Comparison of ENCODE assay signal across 11 cellular contexts in genomic region chr3:183536238-183536880, GRCh38. TPM values are rescaled to one million over a fixed set of nuclear protein-coding genes. Genes with fewer than 3 reads are reported as not detected.
A peak's percentile ranks its signal among the peaks of the same experiment; 100 is the strongest.
DNase-seq lines count a peak whose midpoint lies in the region; ATAC-seq and TF ChIP-seq lines count a peak whose summit lies in the region.
"Had no signal": no experiment of that assay in that cellular context is flagged by ENCODE, and none has a peak within 500 bp of the region (broad histone marks: within the 10 kb centered on the region; RNA-seq: fewer than 3 reads in every experiment).

No MANE protein-coding gene starts in this region.

- ATAC-seq in GM18519 (IDR thresholded peaks at IDR 0.05; ENCODE audit: low FRiP score, unreplicated experiment) = peak; percentile 47
- peak; percentile 87 for ATAC-seq in GM21526 (IDR thresholded peaks at IDR 0.05; ENCODE audit: low FRiP score, unreplicated experiment)
- ATAC-seq in HG03354 (IDR thresholded peaks at IDR 0.05; ENCODE audit: poor library complexity, severe bottlenecking, unreplicated experiment) = peak; percentile 81
- no peak for ATAC-seq in omental fat pad (ENCODE audit: low FRiP score)

- H3K27me3 Mint-ChIP-seq in activated T-helper 1 cell treated with anti-CD3 and anti-CD28 coated beads, Interleukin-12 subunit alpha, Interleukin-12 subunit beta, Interleukin-2, Interleukin-4 antibody, amounts not matched to agents 30 ng/mL and 10 ng/mL and 1 ng/mL, durations not matched to agents 14 hours and 24 hours and 36 hours (ENCODE audit: insufficient read depth) = no peaks in the 10 kb centered on the region
- peaks cover 10% of the 10 kb centered on the region for H3K27me3 Mint-ChIP-seq in nephron progenitor cell (ENCODE audit: low read depth, poor library complexity)

- H3K27ac Mint-ChIP-seq in activated T-helper 1 cell treated with anti-CD3 and anti-CD28 coated beads, Interleukin-12 subunit alpha, Interleukin-12 subunit beta, Interleukin-2, Interleukin-4 antibody, amounts not matched to agents 30 ng/mL and 10 ng/mL and 1 ng/mL, durations not matched to agents 14 hours and 24 hours and 36 hours = no peak overlapping the region
- no peak overlapping the region for H3K27ac Mint-ChIP-seq in nephron progenitor cell

- peaks cover 62% of the 10 kb centered on the region for H3K4me1 Mint-ChIP-seq in activated T-helper 1 cell treated with anti-CD3 and anti-CD28 coated beads, Interleukin-12 subunit alpha, Interleukin-12 subunit beta, Interleukin-2, Interleukin-4 antibody, amounts not matched to agents 30 ng/mL and 10 ng/mL and 1 ng/mL, durations not matched to agents 14 hours and 24 hours and 36 hours (ENCODE audit: low read depth)
- H3K4me1 Mint-ChIP-seq in nephron progenitor cell = peaks cover 38% of the 10 kb centered on the region

- H3K36me3 Mint-ChIP-seq in activated T-helper 1 cell treated with anti-CD3 and anti-CD28 coated beads, Interleukin-12 subunit alpha, Interleukin-12 subunit beta, Interleukin-2, Interleukin-4 antibody, amounts not matched to agents 30 ng/mL and 10 ng/mL and 1 ng/mL, durations not matched to agents 14 hours and 24 hours and 36 hours (ENCODE audit: low read depth) = peaks cover 21% of the 10 kb centered on the region
- H3K36me3 Mint-ChIP-seq in nephron progenitor cell (ENCODE audit: low read depth) = no peaks in the 10 kb centered on the region

- TF ChIP-seq CTCF in nephron progenitor cell (IDR thresholded peaks at IDR 0.05) = no peak
- no peak for TF ChIP-seq CTCF in omental fat pad (IDR thresholded peaks at IDR 0.05)

- intact Hi-C loops in activated T-helper 1 cell treated with anti-CD3 and anti-CD28 coated beads, Interleukin-12 subunit alpha, Interleukin-12 subunit beta, Interleukin-2, Interleukin-4 antibody, amounts not matched to agents 30 ng/mL and 10 ng/mL and 1 ng/mL, durations not matched to agents 14 hours and 24 hours and 36 hours (cut with micrococcal nuclease) = no loop called here

- no peaks in the 10 kb centered on the region for H3K9me3 Mint-ChIP-seq in activated T-helper 1 cell treated with anti-CD3 and anti-CD28 coated beads, Interleukin-12 subunit alpha, Interleukin-12 subunit beta, Interleukin-2, Interleukin-4 antibody, amounts not matched to agents 30 ng/mL and 10 ng/mL and 1 ng/mL, durations not matched to agents 14 hours and 24 hours and 36 hours
- H3K9me3 Mint-ChIP-seq in nephron progenitor cell = no peaks in the 10 kb centered on the region

- DNase-seq in germinal center (ENCODE audit: low spot score) (peak; percentile 69), nephron progenitor cell (no peak), omental fat pad (ENCODE audit: low spot score) (no peak), AG08395 (ENCODE audit: low spot score) (no peak)
- DNase-seq in activated T-helper 1 cell treated with anti-CD3 and anti-CD28 coated beads, Interleukin-12 subunit alpha, Interleukin-12 subunit beta, Interleukin-2, Interleukin-4 antibody, amounts not matched to agents 30 ng/mL and 10 ng/mL and 1 ng/mL, durations not matched to agents 14 hours and 24 hours and 36 hours (ENCODE audit: low spot score) = no peak
- DNase-seq: NCI-H526 treated with DMSO at 0.1 percent for 48 hours; stimulated activated CD4-positive, alpha-beta T cell treated with anti-CD3 and anti-CD28 coated beads, Interleukin-1b, Interleukin-23, amount 100 ng/mL, for 48 hours had no signal

- no peak overlapping the region for H3K4me3 Mint-ChIP-seq in activated T-helper 1 cell treated with anti-CD3 and anti-CD28 coated beads, Interleukin-12 subunit alpha, Interleukin-12 subunit beta, Interleukin-2, Interleukin-4 antibody, amounts not matched to agents 30 ng/mL and 10 ng/mL and 1 ng/mL, durations not matched to agents 14 hours and 24 hours and 36 hours
- no peak overlapping the region for H3K4me3 Mint-ChIP-seq in nephron progenitor cell

RNA-seq across cellular contexts. Expression of gene KLHL6, which starts 19.1 kb away (rescaled TPM):
- 38.6 and 40.6 TPM in 2 replicates for total RNA-seq in activated T-helper 1 cell treated with anti-CD3 and anti-CD28 coated beads, Interleukin-12 subunit alpha, Interleukin-12 subunit beta, Interleukin-2, Interleukin-4 antibody, amounts not matched to agents 30 ng/mL and 10 ng/mL and 1 ng/mL, durations not matched to agents 14 hours and 24 hours and 36 hours
- 10 to 100 TPM in 1 of 4 donors, 1 to 10 TPM in 3; 3.0 to 21.5 (median 6.5) TPM for total RNA-seq in omental fat pad
- total RNA-seq: G401 had no signal
